ENCODE assay signal across 32 cellular contexts in genomic region chr3:175620093-175620492, GRCh38.
"Had no signal": no experiment of that assay in that cellular context is flagged by ENCODE, and none has a peak within 500 bp of the region (broad histone marks: within the 10 kb centered on the region; RNA-seq: fewer than 3 reads in every experiment).

No MANE protein-coding gene starts in this region.

- H3K27ac ChIP-seq: brain microvascular endothelial cell, epithelial cell of prostate, esophagus squamous epithelium, gastroesophageal sphincter, WERI-Rb-1 had no signal

- H3K27me3 Mint-ChIP-seq: activated B cell treated with CpG ODN at 0.5 μM for 24 hours; activated CD8-positive, alpha-beta T cell treated with anti-CD3 and anti-CD28 coated beads for 36 hours; activated naive CD8-positive, alpha-beta T cell; activated T-helper 17 cell treated with anti-CD3 and anti-CD28 coated beads, Interleukin-2, amount 50 U/mL, for 72 hours; central memory CD8-positive, alpha-beta T cell; T-helper 17 cell had no signal

- H3K4me3 ChIP-seq: esophagus squamous epithelium, gastroesophageal sphincter had no signal

- H3K36me3 Mint-ChIP-seq: activated naive CD8-positive, alpha-beta T cell had no signal

- H3K27ac Mint-ChIP-seq: activated B cell treated with CpG ODN at 0.5 μM for 24 hours; activated CD8-positive, alpha-beta T cell treated with anti-CD3 and anti-CD28 coated beads for 36 hours; activated naive CD8-positive, alpha-beta T cell; activated T-helper 17 cell treated with anti-CD3 and anti-CD28 coated beads, Interleukin-2, amount 50 U/mL, for 72 hours; T-helper 17 cell; T-helper 2 cell treated with Interferon-gamma antibody and Interleukin-4, amounts not matched to agents 5 μg/mL and 100 μg/mL, for 36 hours had no signal

- ATAC-seq: activated CD4-positive, CD25-positive, alpha-beta regulatory T cell treated with anti-CD3 and anti-CD28 coated beads, Interleukin-2, amount 50 U/mL, for 24 hours; activated CD8-positive, alpha-beta T cell treated with anti-CD3 and anti-CD28 coated beads for 36 hours; activated T-cell treated with anti-CD3 and anti-CD28 coated beads, Interleukin-2, amount 50 U/mL, for 4 hours; activated T-helper 17 cell treated with anti-CD3 and anti-CD28 coated beads, Interleukin-2, amount 50 U/mL, for 72 hours; gastroesophageal sphincter; T-helper 17 cell had no signal

- FAIRE-seq: astrocyte, bronchial epithelial cell, colon, endometrium, endothelial cell of umbilical vein had no signal

- H3K4me1 ChIP-seq: esophagus squamous epithelium, gastroesophageal sphincter had no signal

- H3K4me1 Mint-ChIP-seq: activated B cell treated with CpG ODN at 0.5 μM for 24 hours; activated T-helper 17 cell treated with anti-CD3 and anti-CD28 coated beads, Interleukin-2, amount 50 U/mL, for 72 hours; central memory CD8-positive, alpha-beta T cell; T-helper 17 cell had no signal

- H3K9me3 ChIP-seq: esophagus squamous epithelium, gastroesophageal sphincter had no signal

- DNase-seq: activated B cell treated with CpG ODN at 0.5 μM for 24 hours; activated CD4-positive, alpha-beta T cell treated with anti-CD3 and anti-CD28 coated beads for 48 hours; activated CD4-positive, alpha-beta T cell treated with anti-CD3 and anti-CD28 coated beads, Interleukin-2, amount 50 U/mL, for 1 hour; activated CD4-positive, alpha-beta T cell treated with anti-CD3 and anti-CD28 coated beads, Interleukin-2, amount 50 U/mL, for 48 hours; activated CD8-positive, alpha-beta memory T cell treated with anti-CD3 and anti-CD28 coated beads for 24 hours; activated CD8-positive, alpha-beta T cell treated with anti-CD3 and anti-CD28 coated beads for 36 hours; activated effector memory CD4-positive, alpha-beta T cell treated with Interleukin-2 at 50 U/mL for 16 hours; activated gamma-delta T cell treated with Interleukin-2 at 50 U/mL for 16 hours; activated naive CD4-positive, alpha-beta T cell treated with anti-CD3 and anti-CD28 coated beads, Interleukin-2, amount 50 U/mL, for 16 hours; activated naive CD4-positive, alpha-beta T cell treated with Interleukin-2 at 50 U/mL for 16 hours; activated T-cell treated with anti-CD3 and anti-CD28 coated beads, Interleukin-2, amount 50 U/mL, for 4 hours; amniotic stem cell; anterior cingulate cortex; brain microvascular endothelial cell; effector CD8-positive, alpha-beta T cell; esophagus squamous epithelium; T-helper 1 cell; T-helper 17 cell; T1000; WERI-Rb-1 had no signal

- H3K36me3 ChIP-seq: brain microvascular endothelial cell, esophagus squamous epithelium, gastroesophageal sphincter, WERI-Rb-1 had no signal

- H3K27me3 ChIP-seq: brain microvascular endothelial cell, esophagus squamous epithelium, gastroesophageal sphincter had no signal

- H3K4me3 Mint-ChIP-seq: activated B cell treated with CpG ODN at 0.5 μM for 24 hours; activated CD8-positive, alpha-beta T cell treated with anti-CD3 and anti-CD28 coated beads for 36 hours; activated naive CD8-positive, alpha-beta T cell; activated T-cell treated with anti-CD3 and anti-CD28 coated beads, Interleukin-2, amount 50 U/mL, for 4 hours; activated T-helper 17 cell treated with anti-CD3 and anti-CD28 coated beads, Interleukin-2, amount 50 U/mL, for 72 hours; central memory CD8-positive, alpha-beta T cell; T-helper 17 cell; T-helper 2 cell treated with Interferon-gamma antibody and Interleukin-4, amounts not matched to agents 5 μg/mL and 100 μg/mL, for 36 hours had no signal
